Comparison of ENCODE assay signal across 1 cellular context in genomic region chr12:122855985-122856831, GRCh38.
TF ChIP-seq lines count a peak whose summit lies in the region.

No MANE protein-coding gene starts in this region.

TF ChIP-seq in HepG2, 621 proteins besides CTCF, POLR2A, EP300 and RAD21 (continued from another document):
- TF ChIP-seq ATF1 (CRISPR knock-in tag; IDR thresholded peaks at IDR 0.05) (no peak), ZNF619 (CRISPR knock-in tag; IDR thresholded peaks at IDR 0.05) (no peak), TP53 (CRISPR knock-in tag; conservative IDR thresholded peaks at IDR 0.05) (no peak), ASH2L (IDR thresholded peaks at IDR 0.05; ENCODE audit: insufficient read length, low read depth, low read length) (no peak), SMAD3 (CRISPR knock-in tag; IDR thresholded peaks at IDR 0.05) (no peak), DNMT3B (CRISPR knock-in tag; conservative IDR thresholded peaks at IDR 0.05) (no peak), ZNF572 (CRISPR knock-in tag; IDR thresholded peaks at IDR 0.05) (no peak)
